ENCODE assay signal across 13 cellular contexts in genomic region chr9:136688274-136689107, GRCh38. TPM values are rescaled to one million over a fixed set of nuclear protein-coding genes. Genes with fewer than 3 reads are reported as not detected.
DNase-seq lines count a peak whose midpoint lies in the region; ATAC-seq and TF ChIP-seq lines count a peak whose summit lies in the region.
"Had no signal": no experiment of that assay in that cellular context is flagged by ENCODE, and none has a peak within 500 bp of the region (broad histone marks: within the 10 kb centered on the region; RNA-seq: fewer than 3 reads in every experiment).

No MANE protein-coding gene starts in this region.

- no peaks in the 10 kb centered on the region for H3K27me3 ChIP-seq in right cardiac atrium (ENCODE audit: control insufficient read depth, insufficient read depth)
- H3K27me3 ChIP-seq in WERI-Rb-1 (ENCODE audit: insufficient read depth, low read depth, severe bottlenecking), result no peaks in the 10 kb centered on the region
- no peaks in the 10 kb centered on the region for H3K27me3 ChIP-seq in lower lobe of right lung (ENCODE audit: low read depth)
- H3K27me3 ChIP-seq in upper lobe of right lung, result no peaks in the 10 kb centered on the region

- H3K36me3 ChIP-seq in WERI-Rb-1, result peaks cover 3% of the 10 kb centered on the region; the same call in 1 of the 2 replicates
- H3K36me3 ChIP-seq in lower lobe of right lung, result no peaks in the 10 kb centered on the region
- H3K36me3 ChIP-seq in upper lobe of right lung, result no peaks in the 10 kb centered on the region

- no peak for ATAC-seq in right cardiac atrium
- ATAC-seq in Right ventricle myocardium superior (ENCODE audit: poor library complexity), result no peak
- no peak for ATAC-seq in lower lobe of right lung
- ATAC-seq in upper lobe of right lung, result no peak
- no peak for ATAC-seq in GM21515 (IDR thresholded peaks at IDR 0.05; ENCODE audit: unreplicated experiment)
- no peak for ATAC-seq in sciatic nerve
- ATAC-seq: activated CD4-positive, CD25-positive, alpha-beta regulatory T cell treated with anti-CD3 and anti-CD28 coated beads, Interleukin-2, amount 50 U/mL, for 24 hours had no signal

- DNase-seq in right cardiac atrium (peak; percentile 21 to 60 (median 60)), Right ventricle myocardium superior (no peak), WERI-Rb-1 (peak; percentile 68), lower lobe of right lung (no peak), upper lobe of right lung (peak; percentile 67), sciatic nerve (ENCODE audit: low spot score) (no peak), NCI-H1048 (lab: John Stamatoyannopoulos, UW) (no peak)
- DNase-seq: DMS 273 treated with DMSO at 0.1 percent for 48 hours, nucleus accumbens had no signal

- H3K4me1 ChIP-seq in right cardiac atrium (ENCODE audit: control insufficient read depth, insufficient read depth, low read length), result peaks cover 8% of the 10 kb centered on the region
- peaks cover 70% of the 10 kb centered on the region for H3K4me1 ChIP-seq in lower lobe of right lung
- H3K4me1 ChIP-seq in upper lobe of right lung, result peaks cover 41% of the 10 kb centered on the region

- no peaks in the 10 kb centered on the region for H3K9me3 ChIP-seq in right cardiac atrium (ENCODE audit: control insufficient read depth, low read length)
- H3K9me3 ChIP-seq in WERI-Rb-1 (ENCODE audit: severe bottlenecking), result no peaks in the 10 kb centered on the region
- H3K9me3 ChIP-seq in lower lobe of right lung, result no peaks in the 10 kb centered on the region
- H3K9me3 ChIP-seq in upper lobe of right lung, result no peaks in the 10 kb centered on the region

- TF ChIP-seq CTCF in WERI-Rb-1 (IDR thresholded peaks at IDR 0.05; ENCODE audit: low read depth, low read length), result no peak
- TF ChIP-seq CTCF in lower lobe of right lung (IDR thresholded peaks at IDR 0.05), result no peak
- TF ChIP-seq CTCF in upper lobe of right lung (IDR thresholded peaks at IDR 0.05), result no peak

- peak overlapping the region; percentile 15 for H3K27ac ChIP-seq in right cardiac atrium (ENCODE audit: low read length)
- H3K27ac ChIP-seq in WERI-Rb-1, result peak overlapping the region; percentile 71
- H3K27ac ChIP-seq in lower lobe of right lung, result peak overlapping the region; percentile 93
- no peak overlapping the region for H3K27ac ChIP-seq in upper lobe of right lung
- H3K27ac ChIP-seq: KMS-11 had no signal

- intact Hi-C loops in right cardiac atrium (cut with DNase I) (no loop called here), Right ventricle myocardium superior (cut with DNase I) (loop anchor here (5.0 kb wide), 1 partner anchor 39 kb away; no protein-coding TSS in a partner anchor), lower lobe of right lung (cut with DNase I) (no loop called here), upper lobe of right lung (cut with DNase I) (no loop called here), sciatic nerve (cut with DNase I) (no loop called here)

- WGBS in right cardiac atrium, result 52% methylated on average over 21 of the region's 21 CpGs

- H3K4me3 ChIP-seq in right cardiac atrium (ENCODE audit: low read length) (no peak overlapping the region), WERI-Rb-1 (ENCODE audit: low read depth, low read length) (no peak overlapping the region), lower lobe of right lung (peak overlapping the region; percentile 97), upper lobe of right lung (peak overlapping the region; percentile 93)

RNA-seq across cellular contexts. Expression of gene AGPAT2, which starts 1.2 kb away (rescaled TPM):
- total RNA-seq in right cardiac atrium (10 to 100 TPM; 63.0 to 92.0 (median 70.2) TPM), Right ventricle myocardium superior (48.6 TPM), lower lobe of right lung (106 TPM), upper lobe of right lung (117 TPM), sciatic nerve (33.9 TPM)
- 149 TPM for polyA plus RNA-seq in right cardiac atrium

RNA-seq across cellular contexts. Expression of gene DIPK1B, which starts 23.9 kb away (rescaled TPM):
- total RNA-seq in right cardiac atrium (10 to 100 TPM; 34.2 to 40.8 (median 36.4) TPM), Right ventricle myocardium superior (15.1 TPM), lower lobe of right lung (15.1 TPM), upper lobe of right lung (17.7 TPM), sciatic nerve (11.6 TPM)
- 42.7 TPM for polyA plus RNA-seq in right cardiac atrium

RNA-seq across cellular contexts. Expression of gene EGFL7, which starts 25.8 kb away (rescaled TPM):
- total RNA-seq in right cardiac atrium (100 to 1,000 TPM in 1 of 4 donors, 10 to 100 TPM in 3; 73.3 to 148 (median 83.0) TPM), Right ventricle myocardium superior (61.5 TPM), lower lobe of right lung (230 TPM), upper lobe of right lung (302 TPM), sciatic nerve (242 TPM)
- 113 TPM for polyA plus RNA-seq in right cardiac atrium

RNA-seq across cellular contexts. Expression of gene LCN10, which starts 54.2 kb away (rescaled TPM):
- total RNA-seq in right cardiac atrium (10 to 100 TPM in 1 of 4 donors, 1 to 10 TPM in 3; 4.5 to 14.1 (median 7.7) TPM), Right ventricle myocardium superior (7.7 TPM), lower lobe of right lung (2.5 TPM), upper lobe of right lung (11.2 TPM), sciatic nerve (5.5 TPM)
- polyA plus RNA-seq in right cardiac atrium, result 14.7 TPM
- total RNA-seq: glomerular endothelial cell had no signal

RNA-seq across cellular contexts. Expression of gene LCN6, which starts 59.8 kb away (rescaled TPM):
- total RNA-seq in right cardiac atrium, result 10 to 100 TPM in 3 of 4 donors, 1 to 10 TPM in 1; 8.3 to 22.8 (median 16.9) TPM
- polyA plus RNA-seq in right cardiac atrium, result 41.0 TPM
- total RNA-seq in Right ventricle myocardium superior, result 13.0 TPM
- total RNA-seq in lower lobe of right lung, result 2.9 TPM
- 21.5 TPM for total RNA-seq in upper lobe of right lung
- total RNA-seq in sciatic nerve, result 7.0 TPM
- total RNA-seq: glomerular endothelial cell had no signal

Comparison
In these comparisons a context has a peak if more than half of its experiments do, and no peak if none do; other contexts are left out.
1. DNase-seq: peak in right cardiac atrium (3 of 3), WERI-Rb-1 (single experiment) and upper lobe of right lung (single experiment); none in Right ventricle myocardium superior (single experiment), lower lobe of right lung (single experiment), sciatic nerve (single experiment) and NCI-H1048 (single experiment).
2. H3K4me3 ChIP-seq: peak in lower lobe of right lung (single experiment) and upper lobe of right lung (single experiment); none in right cardiac atrium (single experiment) and WERI-Rb-1 (single experiment).